In genomic region chr12:1022032-1022970, GRCh38 we compare ENCODE assay signal across 19 cellular contexts.
"Had no signal": no experiment of that assay in that cellular context is flagged by ENCODE, and none has a peak within 500 bp of the region (broad histone marks: within the 10 kb centered on the region; RNA-seq: fewer than 3 reads in every experiment).

No MANE protein-coding gene starts in this region.

- H3K4me1 Mint-ChIP-seq: neural crest cell; stimulated activated effector memory CD8-positive, alpha-beta T cell treated with anti-CD3 and anti-CD28 coated beads, Interleukin-12 subunit alpha, Interleukin-12 subunit beta, amount 100 ng/mL, for 72 hours had no signal

- H3K27me3 Mint-ChIP-seq: naive thymus-derived CD8-positive, alpha-beta T cell; type B pancreatic cell had no signal

- H3K9me3 Mint-ChIP-seq: stimulated activated effector memory CD8-positive, alpha-beta T cell treated with anti-CD3 and anti-CD28 coated beads, Interleukin-12 subunit alpha, Interleukin-12 subunit beta, amount 100 ng/mL, for 72 hours had no signal

- DNase-seq: cortex of kidney; effector memory CD4-positive, alpha-beta T cell; foreskin keratinocyte; left colon; mammary epithelial cell; mucosa of descending colon; naive thymus-derived CD8-positive, alpha-beta T cell; posterior cingulate gyrus; stimulated activated CD4-positive, alpha-beta T cell treated with anti-CD3 and anti-CD28 coated beads, Interleukin-4, amount 100 ng/mL, for 1 hour; stimulated activated CD8-positive, alpha-beta memory T cell treated with anti-CD3 and anti-CD28 coated beads, Interleukin-4, amount 100 ng/mL, for 48 hours; stimulated activated naive CD8-positive, alpha-beta T cell treated with anti-CD3 and anti-CD28 coated beads, Interleukin-15, Interleukin-2, amounts not matched to agents 100 U/mL and 50 U/mL, for 24 hours; thyroid gland; uterus had no signal

- H3K27ac Mint-ChIP-seq: stimulated activated effector memory CD8-positive, alpha-beta T cell treated with anti-CD3 and anti-CD28 coated beads, Interleukin-12 subunit alpha, Interleukin-12 subunit beta, amount 100 ng/mL, for 72 hours; type B pancreatic cell had no signal

- H3K4me3 Mint-ChIP-seq: naive thymus-derived CD8-positive, alpha-beta T cell; neural crest cell; stimulated activated effector memory CD8-positive, alpha-beta T cell treated with anti-CD3 and anti-CD28 coated beads, Interleukin-12 subunit alpha, Interleukin-12 subunit beta, amount 100 ng/mL, for 72 hours; type B pancreatic cell had no signal

- ATAC-seq: left colon; mucosa of descending colon; naive thymus-derived CD8-positive, alpha-beta T cell; stimulated activated effector memory CD8-positive, alpha-beta T cell treated with anti-CD3 and anti-CD28 coated beads, Interleukin-12 subunit alpha, Interleukin-12 subunit beta, amount 100 ng/mL, for 72 hours; stimulated activated naive CD8-positive, alpha-beta T cell treated with anti-CD3 and anti-CD28 coated beads, Interleukin-15, Interleukin-2, amounts not matched to agents 100 U/mL and 50 U/mL, for 24 hours had no signal

- H3K4me3 ChIP-seq: mucosa of descending colon, right atrium auricular region, smooth muscle cell, suprapubic skin, thyroid gland, uterus had no signal
